In genomic region chrY:19574939-19575338, GRCh38 we compare ENCODE assay signal across 19 cellular contexts.
"Had no signal": no experiment of that assay in that cellular context is flagged by ENCODE, and none has a peak within 500 bp of the region (broad histone marks: within the 10 kb centered on the region; RNA-seq: fewer than 3 reads in every experiment).

No MANE protein-coding gene starts in this region.

- FAIRE-seq: endothelial cell of umbilical vein had no signal

- ATAC-seq: body of pancreas, foreskin keratinocyte, left cardiac atrium, lower lobe of right lung had no signal

- H3K27ac ChIP-seq: body of pancreas, coronary artery, foreskin keratinocyte, lower lobe of right lung, neural progenitor cell, ovary, thyroid gland, uterus, WERI-Rb-1 had no signal

- H3K27me3 ChIP-seq: body of pancreas, foreskin keratinocyte, neural progenitor cell, ovary, thyroid gland, uterus had no signal

- H3K9ac ChIP-seq: neural progenitor cell had no signal

- H3K4me2 ChIP-seq: neural progenitor cell had no signal

- H2AFZ ChIP-seq: neural progenitor cell had no signal

- H3K36me3 ChIP-seq: lower lobe of right lung, neural progenitor cell, ovary, thyroid gland, uterus, WERI-Rb-1 had no signal

- H3K4me1 ChIP-seq: foreskin keratinocyte, lower lobe of right lung, neural progenitor cell, thyroid gland, uterus had no signal

- DNase-seq: activated CD4-positive, alpha-beta T cell treated with anti-CD3 and anti-CD28 coated beads, Interleukin-2, amount 50 U/mL, for 1 hour; activated T-cell treated with anti-CD3 and anti-CD28 coated beads for 4 hours; amniotic stem cell; body of pancreas; central memory CD4-positive, alpha-beta T cell; effector CD4-positive, alpha-beta T cell; foreskin keratinocyte; immature natural killer cell; left cardiac atrium; lower lobe of right lung; ovary; stimulated activated CD4-positive, alpha-beta T cell treated with anti-CD3 and anti-CD28 coated beads, Interleukin-4, amount 100 ng/mL, for 1 hour; stimulated activated CD8-positive, alpha-beta memory T cell treated with anti-CD3 and anti-CD28 coated beads, Interleukin-4, amount 100 ng/mL, for 48 hours; thyroid gland; uterus; WERI-Rb-1 had no signal

- H3K4me3 ChIP-seq: body of pancreas, coronary artery, lower lobe of right lung, neural progenitor cell, ovary, thyroid gland, uterus had no signal

- H3K9me3 ChIP-seq: body of pancreas, lower lobe of right lung, ovary, thyroid gland, uterus had no signal
